In genomic region chr19:52987221-52987620, GRCh38 we compare ENCODE assay signal across 36 cellular contexts. TPM values are rescaled to one million over a fixed set of nuclear protein-coding genes. Genes with fewer than 3 reads are reported as not detected.
"Had no signal": no experiment of that assay in that cellular context is flagged by ENCODE, and none has a peak within 500 bp of the region (broad histone marks: within the 10 kb centered on the region; RNA-seq: fewer than 3 reads in every experiment).

No MANE protein-coding gene starts in this region.

- ATAC-seq: left colon; naive thymus-derived CD4-positive, alpha-beta T cell; pancreas; psoas muscle; stimulated activated effector memory CD8-positive, alpha-beta T cell treated with anti-CD3 and anti-CD28 coated beads, Interleukin-12 subunit alpha, Interleukin-12 subunit beta, amount 100 ng/mL, for 72 hours; stimulated activated naive CD8-positive, alpha-beta T cell treated with anti-CD3 and anti-CD28 coated beads, Interleukin-15, amount 100 ng/mL, for 72 hours; T-helper 17 cell had no signal

- H3K27ac ChIP-seq: adrenal gland, ascending aorta, epithelial cell of prostate, esophagus squamous epithelium, hepatocyte, pancreas, psoas muscle, sigmoid colon, thyroid gland, upper lobe of left lung had no signal

- FAIRE-seq: endometrium, frontal cortex, keratinocyte, pancreas, small intestine had no signal

- DNase-seq: activated CD4-positive, alpha-beta memory T cell treated with anti-CD3 and anti-CD28 coated beads for 36 hours; activated CD4-positive, alpha-beta T cell treated with anti-CD3 and anti-CD28 coated beads, Interleukin-2, amount 10 ng/mL, durations not matched to agents 24 days and 14 days; activated CD4-positive, CD25-positive, alpha-beta regulatory T cell treated with anti-CD3 and anti-CD28 coated beads, Interleukin-2, amount 50 U/mL, for 72 hours; activated CD8-positive, alpha-beta memory T cell treated with anti-CD3 and anti-CD28 coated beads, Interleukin-2, amount 50 U/mL, for 4 hours; activated effector memory CD4-positive, alpha-beta T cell treated with anti-CD3 and anti-CD28 coated beads, Interleukin-2, amount 50 U/mL, for 16 hours; activated naive CD4-positive, alpha-beta T cell treated with anti-CD3 and anti-CD28 coated beads for 36 hours; activated naive CD8-positive, alpha-beta T cell treated with anti-CD3 and anti-CD28 coated beads for 36 hours; activated T-cell treated with anti-CD3 and anti-CD28 coated beads, Interleukin-2, amount 50 U/mL, for 1 hour; adrenal gland; effector CD4-positive, alpha-beta T cell; esophagus squamous epithelium; left colon; mammary epithelial cell; naive thymus-derived CD4-positive, alpha-beta T cell; pancreas; psoas muscle; sigmoid colon; small intestine; stimulated activated CD4-positive, alpha-beta T cell treated with anti-CD3 and anti-CD28 coated beads, Interleukin-4, amount 100 ng/mL, for 24 hours; stimulated activated naive CD8-positive, alpha-beta T cell treated with anti-CD3 and anti-CD28 coated beads, Interleukin-15, amount 100 ng/mL, for 72 hours; T-helper 17 cell; T1000; thyroid gland; upper lobe of left lung had no signal

RNA-seq across cellular contexts. Expression of gene ERVV-1, which starts 26.5 kb away (rescaled TPM):
- total RNA-seq: activated CD4-positive, alpha-beta memory T cell treated with anti-CD3 and anti-CD28 coated beads for 36 hours; activated CD4-positive, alpha-beta T cell treated with anti-CD3 and anti-CD28 coated beads, Interleukin-2, amount 10 ng/mL, durations not matched to agents 24 days and 14 days; activated CD8-positive, alpha-beta memory T cell treated with anti-CD3 and anti-CD28 coated beads for 36 hours; activated naive CD4-positive, alpha-beta T cell treated with anti-CD3 and anti-CD28 coated beads for 36 hours; activated naive CD8-positive, alpha-beta T cell treated with anti-CD3 and anti-CD28 coated beads for 36 hours; activated T-helper 1 cell treated with anti-CD3 and anti-CD28 coated beads, Interleukin-12 subunit alpha, Interleukin-12 subunit beta, Interleukin-2, Interleukin-4 antibody, amounts not matched to agents 30 ng/mL and 10 ng/mL and 1 ng/mL, durations not matched to agents 14 hours and 24 hours and 36 hours; adrenal gland; ascending aorta; cardiac septum; esophagus squamous epithelium; frontal cortex; hepatocyte; left colon; liver; mammary epithelial cell; naive thymus-derived CD4-positive, alpha-beta T cell; pancreas; psoas muscle; T-helper 17 cell; thyroid gland; upper lobe of left lung had no signal

RNA-seq across cellular contexts. Expression of gene ERVV-2, which starts 57.3 kb away (rescaled TPM):
- total RNA-seq: activated CD4-positive, alpha-beta memory T cell treated with anti-CD3 and anti-CD28 coated beads for 36 hours; activated CD4-positive, alpha-beta T cell treated with anti-CD3 and anti-CD28 coated beads, Interleukin-2, amount 10 ng/mL, durations not matched to agents 24 days and 14 days; activated CD8-positive, alpha-beta memory T cell treated with anti-CD3 and anti-CD28 coated beads for 36 hours; activated naive CD4-positive, alpha-beta T cell treated with anti-CD3 and anti-CD28 coated beads for 36 hours; activated naive CD8-positive, alpha-beta T cell treated with anti-CD3 and anti-CD28 coated beads for 36 hours; activated T-helper 1 cell treated with anti-CD3 and anti-CD28 coated beads, Interleukin-12 subunit alpha, Interleukin-12 subunit beta, Interleukin-2, Interleukin-4 antibody, amounts not matched to agents 30 ng/mL and 10 ng/mL and 1 ng/mL, durations not matched to agents 14 hours and 24 hours and 36 hours; adrenal gland; ascending aorta; cardiac septum; esophagus squamous epithelium; frontal cortex; left colon; liver; mammary epithelial cell; mesothelial cell of epicardium; naive thymus-derived CD4-positive, alpha-beta T cell; pancreas; psoas muscle; sigmoid colon; T-helper 17 cell; upper lobe of left lung had no signal
